25 cellular contexts compared by ENCODE assay signal in the genomic region with DNA sequence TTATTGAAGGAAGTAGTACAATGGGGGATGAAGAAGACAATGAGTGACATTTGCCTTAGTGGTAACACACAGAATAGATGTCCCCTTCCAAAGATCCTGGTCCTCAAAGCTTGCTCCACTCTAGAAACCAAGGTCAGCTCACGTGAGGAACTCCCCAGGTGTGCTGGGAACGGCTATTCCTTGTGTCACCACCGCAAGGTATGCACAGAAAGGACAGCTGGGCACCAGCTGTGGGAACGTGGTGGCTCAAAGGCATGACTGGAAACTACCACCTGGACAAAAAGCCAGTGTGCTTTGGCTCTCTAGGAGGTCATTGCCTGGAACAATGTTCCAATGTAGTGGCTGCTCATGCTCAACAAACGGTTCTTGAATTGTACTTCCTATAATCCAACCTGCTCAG.
"Had no signal": no experiment of that assay in that cellular context is flagged by ENCODE, and none has a peak within 500 bp of the region (broad histone marks: within the 10 kb centered on the region; RNA-seq: fewer than 3 reads in every experiment).

No MANE protein-coding gene starts in this region.

- H3K36me3 ChIP-seq: colonic mucosa, esophagus muscularis mucosa, heart left ventricle, heart right ventricle had no signal

- H3K4me3 ChIP-seq: colonic mucosa, coronary artery, dorsolateral prefrontal cortex, esophagus muscularis mucosa, esophagus squamous epithelium, gastrocnemius medialis, gastroesophageal sphincter, heart left ventricle, heart right ventricle, hepatocyte had no signal

- H3K9me3 ChIP-seq: colonic mucosa, esophagus muscularis mucosa, esophagus squamous epithelium, gastrocnemius medialis, gastroesophageal sphincter, heart left ventricle, heart right ventricle had no signal

- H3K27me3 ChIP-seq: colonic mucosa, esophagus muscularis mucosa, esophagus squamous epithelium, foreskin keratinocyte, gastrocnemius medialis, gastroesophageal sphincter, hepatocyte had no signal

- H3K4me3 Mint-ChIP-seq: dendritic cell treated with granulocyte-macrophage colony-stimulating factor and Interleukin-4, amounts not matched to agents 40 ng/mL and 50 ng/mL, for 4 days; effector memory CD8-positive, alpha-beta T cell had no signal

- ATAC-seq: effector memory CD8-positive, alpha-beta T cell; esophagus mucosa; foreskin keratinocyte; gastrocnemius medialis; gastroesophageal sphincter; heart left ventricle; heart right ventricle had no signal

- H3K27ac ChIP-seq: colonic mucosa, coronary artery, dorsolateral prefrontal cortex, epithelial cell of prostate, esophagus muscularis mucosa, esophagus squamous epithelium, foreskin keratinocyte, gastrocnemius medialis, gastroesophageal sphincter, heart left ventricle, heart right ventricle, hepatocyte had no signal

- H3K27ac Mint-ChIP-seq: dendritic cell treated with granulocyte-macrophage colony-stimulating factor and Interleukin-4, amounts not matched to agents 40 ng/mL and 50 ng/mL, for 4 days; effector memory CD8-positive, alpha-beta T cell had no signal

- H3K4me1 ChIP-seq: colonic mucosa, esophagus muscularis mucosa, esophagus squamous epithelium, foreskin keratinocyte, gastrocnemius medialis, gastroesophageal sphincter, heart left ventricle, heart right ventricle had no signal

- DNase-seq: colonic mucosa; cortex of kidney; dermis blood vessel endothelial cell; dorsolateral prefrontal cortex; effector CD4-positive, alpha-beta T cell; effector CD8-positive, alpha-beta T cell; effector memory CD4-positive, alpha-beta T cell; effector memory CD8-positive, alpha-beta T cell; erythroblast; esophagus squamous epithelium; foreskin fibroblast; foreskin keratinocyte; foreskin melanocyte; gastrocnemius medialis; glutamatergic neuron; head of caudate nucleus; heart left ventricle; heart right ventricle had no signal

- H3K9me3 Mint-ChIP-seq: dendritic cell treated with granulocyte-macrophage colony-stimulating factor and Interleukin-4, amounts not matched to agents 40 ng/mL and 50 ng/mL, for 4 days had no signal
